Comparison of ENCODE assay signal across 9 cellular contexts in genomic region chr5:91639744-91640143, GRCh38.
"Had no signal": no experiment of that assay in that cellular context is flagged by ENCODE, and none has a peak within 500 bp of the region (broad histone marks: within the 10 kb centered on the region; RNA-seq: fewer than 3 reads in every experiment).

No MANE protein-coding gene starts in this region.

- H3K27me3 Mint-ChIP-seq: IgD-negative memory B cell had no signal

- H3K4me3 ChIP-seq: GM23248 had no signal

- DNase-seq: GM23248, H9, HFFc6, KBM-7 had no signal

- ATAC-seq: HCT116, HepG2 had no signal

- H3K4me2 ChIP-seq: KMS-11 had no signal

- H2AFZ ChIP-seq: GM23248 had no signal

- H3K9me3 Mint-ChIP-seq: H9, HFFc6, IgD-negative memory B cell had no signal

- H3K27ac Mint-ChIP-seq: H9, HFFc6, IgD-negative memory B cell had no signal

- H3K36me3 Mint-ChIP-seq: IgD-negative memory B cell had no signal

- H3K4me3 Mint-ChIP-seq: H9, HFFc6, IgD-negative memory B cell had no signal

- H3K27ac ChIP-seq: GM23248, HL-60, KMS-11 had no signal

- H3K4me1 Mint-ChIP-seq: IgD-negative memory B cell had no signal
